In genomic region chr9:97848582-97849237, GRCh38 we compare ENCODE assay signal across 9 cellular contexts. TPM values are rescaled to one million over a fixed set of nuclear protein-coding genes. Genes with fewer than 3 reads are reported as not detected.
DNase-seq lines count a peak whose midpoint lies in the region; ATAC-seq, FAIRE-seq and TF ChIP-seq lines count a peak whose summit lies in the region.
"Had no signal": no experiment of that assay in that cellular context is flagged by ENCODE, and none has a peak within 500 bp of the region (broad histone marks: within the 10 kb centered on the region; RNA-seq: fewer than 3 reads in every experiment).

No MANE protein-coding gene starts in this region.

- H4K5ac ChIP-seq in mesendoderm (ENCODE audit: low read length) = no peak overlapping the region

- TF ChIP-seq EP300 in HepG2 (IDR thresholded peaks at IDR 0.05; ENCODE audit: low read depth in 2 of 2, low read length in 2 of 2) = no peak
- TF ChIP-seq EP300 in HepG2 (CRISPR knock-in tag; IDR thresholded peaks at IDR 0.05; ENCODE audit: borderline replicate concordance) = no peak
- TF ChIP-seq EP300 in upper lobe of left lung (IDR thresholded peaks at IDR 0.05) = no peak

- H3K18ac ChIP-seq in mesendoderm (ENCODE audit: low read length) = no peak overlapping the region

- CTCF ChIA-PET in HepG2 (lab: Yijun Ruan, JAX; ENCODE audit: low intra/inter-chr PET ratio, low total read pairs) = no interaction called here

- no peak for DNase-seq in HepG2 (ENCODE audit: low spot score)
- DNase-seq in mesendoderm = no peak
- DNase-seq in upper lobe of left lung = peak; percentile 65 to 82
- no peak for DNase-seq in head of caudate nucleus
- DNase-seq: PC-3 had no signal

- no peak overlapping the region for H2BK5ac ChIP-seq in mesendoderm (ENCODE audit: low read length)

- H3K4me2 ChIP-seq in HepG2 (ENCODE audit: low read depth, low read length) (no peak overlapping the region), mesendoderm (ENCODE audit: low read length) (peak overlapping the region; percentile 25)

- H3K27me3 Mint-ChIP-seq in brain = peaks cover 90% of the 10 kb centered on the region

- 6% methylated on average over 52 of the region's 52 CpGs for WGBS in liver
- whole genome bisulfite sequencing in HepG2 (ENCODE audit: low lambda C conversion rate) = 63% methylated on average over 41 of the region's 52 CpGs
- WGBS in mesendoderm (ENCODE audit: extremely low coverage, insufficient coverage, low lambda C conversion rate) = no CpG with 5 or more reads among the region's 52 CpGs
- 2 to 5% methylated on average over 43 to 50 of the region's 52 CpGs for WGBS in upper lobe of left lung, 2 donors

- POLR2A ChIA-PET in HepG2 (lab: Yijun Ruan, JAX) = no interaction called here

- H3K56ac ChIP-seq in mesendoderm (ENCODE audit: low read length) = peak overlapping the region; percentile 47

- H3K4me3 ChIP-seq in liver (ENCODE audit: low read depth in 1 of 3, low read length in 3 of 3) (peak overlapping the region in 2 of 3 donors; percentile 20 to 34), HepG2 (replicated peaks in 1 of 3; ENCODE audit: insufficient read depth in 1 of 3, low read depth in 2 of 3, low read length in 3 of 3) (no peak overlapping the region), mesendoderm (ENCODE audit: low read length) (no peak overlapping the region), upper lobe of left lung (peak overlapping the region in 3 of 4 donors; percentile 3 to 43 (median 28))

- H3K27ac ChIP-seq in liver (ENCODE audit: low read depth in 1 of 2, low read length in 2 of 2) (no peak overlapping the region), HepG2 (ENCODE audit: extremely low read length, insufficient read depth, low read length) (no peak overlapping the region), mesendoderm (ENCODE audit: low read depth, low read length) (no peak overlapping the region), upper lobe of left lung (no peak overlapping the region)

- TF ChIP-seq POLR2A in HepG2 (IDR thresholded peaks at IDR 0.05; ENCODE audit: insufficient read depth in 1 of 2, low read depth in 2 of 2, low read length in 2 of 2) = no peak
- no peak for TF ChIP-seq POLR2A in upper lobe of left lung (IDR thresholded peaks at IDR 0.05)

- in situ Hi-C loops in HepG2 (cut with HindIII; ENCODE audit: extremely low pct_ligation_motif_present, low pct_unique_long_range_greater_than_20kb) = no loop called here

- H3K79me2 ChIP-seq in HepG2 (ENCODE audit: insufficient read depth, low read length) (no peaks in the 10 kb centered on the region), mesendoderm (ENCODE audit: control insufficient read depth, insufficient read depth, low read length) (no peaks in the 10 kb centered on the region)

- no peaks in the 10 kb centered on the region for H3K79me1 ChIP-seq in mesendoderm (ENCODE audit: low read length)

- H3K9me3 ChIP-seq in liver (ENCODE audit: control insufficient read depth in 4 of 4, low read length in 3 of 4) (no peaks in the 10 kb centered on the region), HepG2 (ENCODE audit: low read length) (no peaks in the 10 kb centered on the region), upper lobe of left lung (no peaks in the 10 kb centered on the region)

- no peak for TF ChIP-seq CTCF in liver (IDR thresholded peaks at IDR 0.05; ENCODE audit: low read depth, low read length, missing input control)
- TF ChIP-seq CTCF in HepG2 (CRISPR knock-in tag; IDR thresholded peaks at IDR 0.05) = no peak
- no peak for TF ChIP-seq CTCF in brain (conservative IDR thresholded peaks at IDR 0.05)
- no peak for TF ChIP-seq CTCF in upper lobe of left lung (IDR thresholded peaks at IDR 0.05)

- no peaks in the 10 kb centered on the region for H4K20me1 ChIP-seq in HepG2 (ENCODE audit: insufficient read depth, low read length)

- no peak overlapping the region for H3K4ac ChIP-seq in mesendoderm (ENCODE audit: low read depth, low read length)

- peak overlapping the region; percentile 81 for H3K23ac ChIP-seq in mesendoderm (ENCODE audit: low read length)

- H3K9ac ChIP-seq in liver (ENCODE audit: low read depth in 1 of 2, low read length in 2 of 2) (no peak overlapping the region), HepG2 (ENCODE audit: insufficient read depth, low read depth, low read length) (no peak overlapping the region), mesendoderm (ENCODE audit: low read length) (peak overlapping the region; percentile 34)

- peaks cover 0 to 9% (median 2%) of the 10 kb centered on the region in 5 experiments for H3K9me3 Mint-ChIP-seq in brain

- TF ChIP-seq RAD21 in liver (IDR thresholded peaks at IDR 0.05) = no peak
- TF ChIP-seq RAD21 in HepG2 (CRISPR knock-in tag; IDR thresholded peaks at IDR 0.05) = no peak

- ATAC-seq in HepG2 (no peak), upper lobe of left lung (ENCODE audit: low FRiP score in 2 of 2) (peak; percentile 39 to 65), esophagus mucosa (no peak), HG03439 (IDR thresholded peaks at IDR 0.05; ENCODE audit: unreplicated experiment) (no peak)
- ATAC-seq: PC-3 had no signal

- no peaks in the 10 kb centered on the region for H3K36me3 Mint-ChIP-seq in brain

- no peak overlapping the region for H3K27ac Mint-ChIP-seq in brain

- H4K8ac ChIP-seq in mesendoderm (ENCODE audit: low read depth, low read length) = no peak overlapping the region

- H3K4me3 Mint-ChIP-seq in brain = peak overlapping the region in 4 of 5 experiments; percentile 35 to 64 (median 44)

- no peak overlapping the region for H2AK5ac ChIP-seq in mesendoderm (ENCODE audit: low read length)

- BruUV-seq in HepG2 (replicated peaks; lab: Mats Ljungman, UMichigan) = no TSS peak

- intact Hi-C loops in HepG2 (cut with micrococcal nuclease; ENCODE audit: unreplicated experiment) (no loop called here), head of caudate nucleus (cut with DNase I) (no loop called here)

- H3K4me1 ChIP-seq in liver (ENCODE audit: control insufficient read depth in 4 of 4, insufficient read depth in 4 of 4, low read length in 3 of 4) (peaks cover 12 to 27% (median 21%) of the 10 kb centered on the region in 4 donors), HepG2 (ENCODE audit: insufficient read depth, low read length) (no peaks in the 10 kb centered on the region), mesendoderm (ENCODE audit: control insufficient read depth, low read depth, low read length) (no peaks in the 10 kb centered on the region), upper lobe of left lung (peaks cover 28 to 40% (median 35%) of the 10 kb centered on the region in 4 donors)

- H2BK15ac ChIP-seq in mesendoderm (replicated peaks; ENCODE audit: low read depth) = no peak overlapping the region

- peaks cover 6% of the 10 kb centered on the region for H3K4me1 Mint-ChIP-seq in brain

- no peak overlapping the region for H2AFZ ChIP-seq in HepG2 (ENCODE audit: low read length)

- FAIRE-seq in HepG2 (lab: Jason Lieb, UNC) = no peak

- H3K36me3 ChIP-seq in liver (ENCODE audit: control insufficient read depth in 4 of 4, insufficient read depth in 3 of 4, low read depth in 1 of 4, low read length in 3 of 4) = no peaks in the 10 kb centered on the region
- H3K36me3 ChIP-seq in HepG2 (replicated peaks in 1 of 2; ENCODE audit: control insufficient read depth in 1 of 2, insufficient read depth in 2 of 2, low read length in 2 of 2) = no peaks in the 10 kb centered on the region
- no peaks in the 10 kb centered on the region for H3K36me3 ChIP-seq in mesendoderm (ENCODE audit: control insufficient read depth, insufficient read depth, low read length)
- H3K36me3 ChIP-seq in upper lobe of left lung = no peaks in the 10 kb centered on the region

- no peak overlapping the region for H2BK120ac ChIP-seq in mesendoderm (ENCODE audit: low read depth, low read length)

- H3K27me3 ChIP-seq in liver (ENCODE audit: control insufficient read depth in 4 of 4, insufficient read depth in 4 of 4, low read length in 3 of 4) (peaks cover 7 to 25% (median 14%) of the 10 kb centered on the region in 4 donors), HepG2 (ENCODE audit: control insufficient read depth in 1 of 2, insufficient read depth in 2 of 2, low read length in 2 of 2) (peaks cover 6 to 62% of the 10 kb centered on the region in 2 experiments; a peak in 4 of 5 replicates), mesendoderm (ENCODE audit: insufficient read depth, low read length, poor library complexity) (peaks cover 66% of the 10 kb centered on the region), upper lobe of left lung (peaks cover 1 to 70% (median 38%) of the 10 kb centered on the region in 4 donors)

TF ChIP-seq in liver, 16 proteins besides CTCF, POLR2A, EP300 and RAD21 (continues in another document):
- TF ChIP-seq YY1 (IDR thresholded peaks at IDR 0.05) (no peak), HNF4A (conservative IDR thresholded peaks at IDR 0.05) (no peak), NR2F2 (IDR thresholded peaks at IDR 0.05) (no peak)

RNA-seq across cellular contexts. Expression of gene FOXE1, which starts 4.3 kb away (rescaled TPM):
- total RNA-seq in liver (not detected), HepG2 (2016; rRNA removed; fragmentation: Illumina TruSeq; extraction: Trizol) (not detected in 2 replicates), upper lobe of left lung (1 to 10 TPM in 1 of 6 donors, not detected in 5; 1.8 TPM), esophagus mucosa (7.6 TPM)
- polyA plus RNA-seq in liver (not detected), HepG2 (2011; rRNA removed) (not detected in 2 replicates), brain (ENCODE audit: insufficient read depth, low read depth, low replicate concordance) (0.32 TPM)
- total RNA-seq in HepG2 (2016; cell fraction: cytosol; rRNA removed; fragmentation: Illumina TruSeq; extraction: Trizol; ENCODE audit: low read depth) = not detected in 2 replicates
- not detected in 2 replicates for total RNA-seq in HepG2 (2016; cell fraction: insoluble cytoplasmic fraction; rRNA removed; fragmentation: Illumina TruSeq; extraction: Trizol)
- total RNA-seq in HepG2 (2016; cell fraction: membrane; rRNA removed; fragmentation: Illumina TruSeq; extraction: Trizol) = not detected in 2 replicates
- not detected in 2 replicates for total RNA-seq in HepG2 (2016; cell fraction: nucleus; rRNA removed; fragmentation: Illumina TruSeq; extraction: Trizol)
- polyA plus RNA-seq in HepG2 (2011; cell fraction: cytosol; rRNA removed) = not detected in 2 replicates
- polyA plus RNA-seq in HepG2 (2011; cell fraction: nucleus; rRNA removed) = not detected in 2 replicates
- 0.04 TPM in 1 of 2 replicates, not detected in the other for polyA plus RNA-seq in HepG2 (2012)
- polyA plus RNA-seq in HepG2 (2016; cell fraction: cytosol; fragmentation: Illumina TruSeq; extraction: Trizol; ENCODE audit: low read depth) = not detected in 2 replicates
- not detected in 2 replicates for polyA plus RNA-seq in HepG2 (2016; cell fraction: insoluble cytoplasmic fraction; fragmentation: Illumina TruSeq; extraction: Trizol; ENCODE audit: low read depth)
- not detected in 2 replicates for polyA plus RNA-seq in HepG2 (2016; cell fraction: membrane; fragmentation: Illumina TruSeq; extraction: Trizol; ENCODE audit: low read depth)
- polyA plus RNA-seq in HepG2 (2016; cell fraction: nucleus; fragmentation: Illumina TruSeq; extraction: Trizol; ENCODE audit: insufficient read depth, low read depth) = not detected in 2 replicates
- polyA minus RNA-seq in HepG2 (2011; rRNA and poly(A)+ RNA removed; ENCODE audit: low replicate concordance) = 1.2 TPM in 1 of 2 replicates, not detected in the other
- not detected in 2 replicates for polyA minus RNA-seq in HepG2 (2011; cell fraction: cytosol; rRNA and poly(A)+ RNA removed)
- polyA minus RNA-seq in HepG2 (2011; cell fraction: nucleus; rRNA and poly(A)+ RNA removed) = not detected in 2 replicates
- 0.01 TPM for polyA plus RNA-seq in mesendoderm (2013, experiment 1 of 2)
- polyA plus RNA-seq in mesendoderm (2013, experiment 2 of 2) = 0.04 TPM
- total RNA-seq: PC-3 had no signal

Comparison
In these comparisons a context has a peak if more than half of its experiments do, and no peak if none do; other contexts are left out.
1. H3K4me3 ChIP-seq: peak in liver (2 of 3) and upper lobe of left lung (3 of 4); none in HepG2 (0 of 3) and mesendoderm (single experiment).
2. ATAC-seq: peak in upper lobe of left lung (2 of 2); none in HepG2 (single experiment), esophagus mucosa (single experiment) and HG03439 (single experiment).
3. DNase-seq: peak in upper lobe of left lung (2 of 2); none in HepG2 (single experiment), mesendoderm (single experiment) and head of caudate nucleus (0 of 42).